In the genomic region with DNA sequence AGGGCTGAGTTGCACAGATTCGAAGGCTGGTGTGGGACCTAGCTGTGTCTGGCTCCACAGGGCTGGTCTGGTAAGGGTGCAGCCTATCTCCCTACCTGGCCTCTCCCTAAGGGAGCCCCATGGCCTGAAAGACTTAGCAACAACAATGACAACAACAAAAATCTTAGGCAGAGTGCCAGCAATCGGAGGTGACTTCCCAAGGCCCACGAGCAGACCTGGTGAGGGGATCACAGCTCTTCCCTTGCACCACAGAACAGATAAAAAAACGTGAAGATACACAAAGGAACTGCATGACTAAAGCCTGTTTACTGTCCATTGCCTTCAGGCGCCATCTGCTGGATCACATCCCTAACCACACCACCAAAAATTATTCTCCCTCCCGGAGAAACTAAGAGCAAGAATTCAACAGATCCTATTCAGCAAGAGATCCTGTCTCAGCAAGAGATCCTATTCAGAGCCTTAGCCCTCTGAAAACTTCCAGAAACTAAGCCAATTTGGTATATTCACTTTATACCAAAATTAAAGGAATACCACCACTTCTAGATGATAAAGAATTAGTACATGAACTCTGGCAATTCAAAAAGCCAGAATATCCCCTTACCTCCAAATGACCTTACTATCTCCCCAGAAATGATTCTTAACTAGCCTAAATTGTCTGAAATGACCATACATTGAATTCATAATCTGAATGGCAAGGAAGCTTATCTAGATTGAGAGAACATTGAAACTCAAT, we compare ENCODE assay signal across 10 cellular contexts. TPM values are rescaled to one million over a fixed set of nuclear protein-coding genes. Genes with fewer than 3 reads are reported as not detected.
DNase-seq lines count a peak whose midpoint lies in the region; ATAC-seq and TF ChIP-seq lines count a peak whose summit lies in the region.
"Had no signal": no experiment of that assay in that cellular context is flagged by ENCODE, and none has a peak within 500 bp of the region (broad histone marks: within the 10 kb centered on the region; RNA-seq: fewer than 3 reads in every experiment).

No MANE protein-coding gene starts in this region.

- H3K27me3 Mint-ChIP-seq in activated CD4-positive, alpha-beta memory T cell treated with anti-CD3 and anti-CD28 coated beads, Interleukin-2, amount 10 ng/mL, durations not matched to agents 7 days and 5 days: peaks cover 12% of the 10 kb centered on the region
- H3K27me3 Mint-ChIP-seq in naive thymus-derived CD4-positive, alpha-beta T cell: peaks cover 16 to 66% (median 32%) of the 10 kb centered on the region in 5 donors

- DNase-seq in CD1c-positive myeloid dendritic cell (ENCODE audit: extremely low spot score): peak; percentile 54
- peak; percentile 23 for DNase-seq in NCI-H345 (lab: John Stamatoyannopoulos, UW)
- DNase-seq in activated CD4-positive, alpha-beta memory T cell treated with anti-CD3 and anti-CD28 coated beads, Interleukin-2, amount 10 ng/mL, durations not matched to agents 7 days and 5 days: peak; percentile 57
- no peak for DNase-seq in epithelial cell of proximal tubule (ENCODE audit: low read depth)
- peak in 8 of 9 donors; percentile 9 to 48 (median 34) for DNase-seq in naive thymus-derived CD4-positive, alpha-beta T cell
- DNase-seq in upper lobe of left lung: peak in 1 of 2 donors; percentile 29

- H3K9me3 Mint-ChIP-seq in activated CD4-positive, alpha-beta memory T cell treated with anti-CD3 and anti-CD28 coated beads, Interleukin-2, amount 10 ng/mL, durations not matched to agents 7 days and 5 days: no peaks in the 10 kb centered on the region
- H3K9me3 Mint-ChIP-seq in naive thymus-derived CD4-positive, alpha-beta T cell: no peaks in the 10 kb centered on the region
- H3K9me3 Mint-ChIP-seq: stimulated activated naive CD8-positive, alpha-beta T cell treated with anti-CD3 and anti-CD28 coated beads, Interleukin-15, Interleukin-2, amounts not matched to agents 100 ng/mL and 50 ng/mL, for 24 hours had no signal

- H3K4me3 ChIP-seq in epithelial cell of proximal tubule (ENCODE audit: low read depth, low read length) (no peak overlapping the region), upper lobe of left lung (no peak overlapping the region)
- no peak overlapping the region for H3K4me3 ChIP-seq in naive thymus-derived CD4-positive, alpha-beta T cell (ENCODE audit: low read length)

- CTCF ChIA-PET in activated CD4-positive, alpha-beta memory T cell treated with anti-CD3 and anti-CD28 coated beads, Interleukin-2, amount 10 ng/mL, durations not matched to agents 7 days and 5 days (lab: Charles Lee): interaction anchor here (0.6 to 3.8 kb wide), 14 partner anchors 9 to 1797 kb away, joined by 3 to 41 read pairs (median 4); a partner anchor contains a TSS
- CTCF ChIA-PET in naive thymus-derived CD4-positive, alpha-beta T cell (lab: Charles Lee): interaction anchor here (1.0 to 3.6 kb wide), 7 partner anchors 9 to 297 kb away, joined by 3 to 19 read pairs (median 4); no protein-coding TSS in a partner anchor

- H3K36me3 Mint-ChIP-seq in activated CD4-positive, alpha-beta memory T cell treated with anti-CD3 and anti-CD28 coated beads, Interleukin-2, amount 10 ng/mL, durations not matched to agents 7 days and 5 days (ENCODE audit: low read depth): no peaks in the 10 kb centered on the region
- no peaks in the 10 kb centered on the region for H3K36me3 Mint-ChIP-seq in naive thymus-derived CD4-positive, alpha-beta T cell

- H3K4me1 ChIP-seq in naive thymus-derived CD4-positive, alpha-beta T cell (ENCODE audit: control insufficient read depth in 2 of 2, insufficient read depth in 2 of 2, low read length in 2 of 2): no peaks in the 10 kb centered on the region
- H3K4me1 ChIP-seq in upper lobe of left lung: no peaks in the 10 kb centered on the region

- no peak for TF ChIP-seq EP300 in upper lobe of left lung (IDR thresholded peaks at IDR 0.05)

- WGBS in upper lobe of left lung, 2 donors: 7 to 14% methylated on average over 6 of the region's 6 CpGs

- no peak overlapping the region for H3K4me3 Mint-ChIP-seq in activated CD4-positive, alpha-beta memory T cell treated with anti-CD3 and anti-CD28 coated beads, Interleukin-2, amount 10 ng/mL, durations not matched to agents 7 days and 5 days
- H3K4me3 Mint-ChIP-seq in naive thymus-derived CD4-positive, alpha-beta T cell: no peak overlapping the region
- H3K4me3 Mint-ChIP-seq: stimulated activated naive CD8-positive, alpha-beta T cell treated with anti-CD3 and anti-CD28 coated beads, Interleukin-15, Interleukin-2, amounts not matched to agents 100 ng/mL and 50 ng/mL, for 24 hours had no signal

- TF ChIP-seq POLR2A in upper lobe of left lung (IDR thresholded peaks at IDR 0.05): no peak

- TF ChIP-seq CTCF in epithelial cell of proximal tubule (conservative IDR thresholded peaks at IDR 0.05; ENCODE audit: low read depth, low read length) (peak; percentile 83), upper lobe of left lung (IDR thresholded peaks at IDR 0.05) (peak; percentile 23 to 74 (median 50))

- peaks cover 28% of the 10 kb centered on the region for H3K4me1 Mint-ChIP-seq in activated CD4-positive, alpha-beta memory T cell treated with anti-CD3 and anti-CD28 coated beads, Interleukin-2, amount 10 ng/mL, durations not matched to agents 7 days and 5 days
- peaks cover 0 to 25% (median 0%) of the 10 kb centered on the region in 7 donors for H3K4me1 Mint-ChIP-seq in naive thymus-derived CD4-positive, alpha-beta T cell

- no peak overlapping the region for H3K27ac Mint-ChIP-seq in activated CD4-positive, alpha-beta memory T cell treated with anti-CD3 and anti-CD28 coated beads, Interleukin-2, amount 10 ng/mL, durations not matched to agents 7 days and 5 days
- H3K27ac Mint-ChIP-seq in naive thymus-derived CD4-positive, alpha-beta T cell: peak overlapping the region in 1 of 9 donors; percentile 8
- H3K27ac Mint-ChIP-seq: stimulated activated naive CD8-positive, alpha-beta T cell treated with anti-CD3 and anti-CD28 coated beads, Interleukin-15, Interleukin-2, amounts not matched to agents 100 ng/mL and 50 ng/mL, for 24 hours had no signal

- intact Hi-C loops in naive thymus-derived CD4-positive, alpha-beta T cell (cut with micrococcal nuclease): loop anchor here (1.0 to 5.0 kb wide), 6 partner anchors 141 to 536 kb away; a partner anchor contains a TSS

- no peaks in the 10 kb centered on the region for H3K9me3 ChIP-seq in naive thymus-derived CD4-positive, alpha-beta T cell (ENCODE audit: control insufficient read depth in 2 of 3, low read length in 3 of 3)
- H3K9me3 ChIP-seq in upper lobe of left lung: no peaks in the 10 kb centered on the region

- POLR2A ChIA-PET in activated CD4-positive, alpha-beta memory T cell treated with anti-CD3 and anti-CD28 coated beads, Interleukin-2, amount 10 ng/mL, durations not matched to agents 7 days and 5 days (lab: Charles Lee): no interaction called here
- POLR2A ChIA-PET in naive thymus-derived CD4-positive, alpha-beta T cell (lab: Charles Lee): interaction anchor here (1.0 kb wide), 1 partner anchor 290 kb away, joined by 3 read pairs; no protein-coding TSS in a partner anchor

- peak; percentile 46 for ATAC-seq in GM18520 (IDR thresholded peaks at IDR 0.05; ENCODE audit: unreplicated experiment)
- peak; percentile 53 for ATAC-seq in HG03025 (IDR thresholded peaks at IDR 0.05; ENCODE audit: low FRiP score, unreplicated experiment)
- peak; percentile 83 for ATAC-seq in naive thymus-derived CD4-positive, alpha-beta T cell
- ATAC-seq in upper lobe of left lung (ENCODE audit: low FRiP score in 2 of 2): peak; percentile 68 to 79

- no peaks in the 10 kb centered on the region for H3K36me3 ChIP-seq in naive thymus-derived CD4-positive, alpha-beta T cell (ENCODE audit: control insufficient read depth in 2 of 3, insufficient read depth in 3 of 3, low read length in 3 of 3)
- H3K36me3 ChIP-seq in upper lobe of left lung: no peaks in the 10 kb centered on the region

- no peak overlapping the region for H3K27ac ChIP-seq in naive thymus-derived CD4-positive, alpha-beta T cell (ENCODE audit: low read depth, low read length)
- H3K27ac ChIP-seq in upper lobe of left lung: no peak overlapping the region

- no peaks in the 10 kb centered on the region for H3K27me3 ChIP-seq in naive thymus-derived CD4-positive, alpha-beta T cell (ENCODE audit: control insufficient read depth in 2 of 2, insufficient read depth in 2 of 2, low read length in 2 of 2)
- no peaks in the 10 kb centered on the region for H3K27me3 ChIP-seq in upper lobe of left lung

RNA-seq across cellular contexts. Expression of a gene that starts 24.1 kb away (rescaled TPM):
- total RNA-seq in activated CD4-positive, alpha-beta memory T cell treated with anti-CD3 and anti-CD28 coated beads, Interleukin-2, amount 10 ng/mL, durations not matched to agents 7 days and 5 days: not detected
- total RNA-seq in epithelial cell of proximal tubule (not detected in 2 replicates), upper lobe of left lung (not detected)
- total RNA-seq in naive thymus-derived CD4-positive, alpha-beta T cell: not detected
- polyA plus RNA-seq in naive thymus-derived CD4-positive, alpha-beta T cell: not detected
- total RNA-seq: T-helper 2 cell treated with Interferon-gamma antibody and Interleukin-4, amounts not matched to agents 100 ng/mL and 5 ng/mL, for 36 hours had no signal

RNA-seq across cellular contexts. Expression of a gene that starts 47.3 kb away (rescaled TPM):
- not detected for total RNA-seq in activated CD4-positive, alpha-beta memory T cell treated with anti-CD3 and anti-CD28 coated beads, Interleukin-2, amount 10 ng/mL, durations not matched to agents 7 days and 5 days
- total RNA-seq in epithelial cell of proximal tubule: not detected in 2 replicates
- total RNA-seq in naive thymus-derived CD4-positive, alpha-beta T cell: not detected
- not detected for polyA plus RNA-seq in naive thymus-derived CD4-positive, alpha-beta T cell
- total RNA-seq in upper lobe of left lung: not detected
- total RNA-seq: T-helper 2 cell treated with Interferon-gamma antibody and Interleukin-4, amounts not matched to agents 100 ng/mL and 5 ng/mL, for 36 hours had no signal
